In genomic region chr4:143407475-143407874, GRCh38 we compare ENCODE assay signal across 15 cellular contexts.
DNase-seq lines count a peak whose midpoint lies in the region; ATAC-seq, FAIRE-seq and TF ChIP-seq lines count a peak whose summit lies in the region.
"Had no signal": no experiment of that assay in that cellular context is flagged by ENCODE, and none has a peak within 500 bp of the region (broad histone marks: within the 10 kb centered on the region; RNA-seq: fewer than 3 reads in every experiment).

No MANE protein-coding gene starts in this region.

- H3K9me3 Mint-ChIP-seq in type B pancreatic cell, result no peaks in the 10 kb centered on the region
- H3K9me3 Mint-ChIP-seq: activated naive CD4-positive, alpha-beta T cell treated with anti-CD3 and anti-CD28 coated beads, Interleukin-2, amount 10 ng/mL, durations not matched to agents 7 days and 5 days; CD8-positive, alpha-beta memory T cell had no signal

- no peaks in the 10 kb centered on the region for H3K27me3 Mint-ChIP-seq in type B pancreatic cell

- WGBS in heart left ventricle, 4 donors, result 15 to 31% (median 20%) methylated on average over 3 of the region's 3 CpGs

- H3K27ac Mint-ChIP-seq in type B pancreatic cell, result no peak overlapping the region
- H3K27ac Mint-ChIP-seq: activated naive CD4-positive, alpha-beta T cell treated with anti-CD3 and anti-CD28 coated beads, Interleukin-2, amount 10 ng/mL, durations not matched to agents 7 days and 5 days; CD8-positive, alpha-beta memory T cell had no signal

- no peak overlapping the region for H3K4me3 ChIP-seq in heart left ventricle
- no peak overlapping the region for H3K4me3 ChIP-seq in muscle layer of duodenum (ENCODE audit: low read depth in 1 of 2, low read length in 2 of 2)
- H3K4me3 ChIP-seq in upper lobe of right lung, result no peak overlapping the region
- H3K4me3 ChIP-seq: cardiac muscle cell, pancreas had no signal

- ATAC-seq in heart left ventricle (no peak), left cardiac atrium (no peak), upper lobe of right lung (no peak), HG03342 (IDR thresholded peaks at IDR 0.05; ENCODE audit: unreplicated experiment) (no peak)
- ATAC-seq: SK-N-SH treated with all-trans-retinoic acid at 6 μM for 48 hours had no signal

- peaks cover 3% of the 10 kb centered on the region for H3K36me3 Mint-ChIP-seq in type B pancreatic cell
- H3K36me3 Mint-ChIP-seq: activated naive CD4-positive, alpha-beta T cell treated with anti-CD3 and anti-CD28 coated beads, Interleukin-2, amount 10 ng/mL, durations not matched to agents 7 days and 5 days; CD8-positive, alpha-beta memory T cell had no signal

- H3K4me3 Mint-ChIP-seq in type B pancreatic cell, result no peak overlapping the region
- H3K4me3 Mint-ChIP-seq: activated naive CD4-positive, alpha-beta T cell treated with anti-CD3 and anti-CD28 coated beads, Interleukin-2, amount 10 ng/mL, durations not matched to agents 7 days and 5 days; CD8-positive, alpha-beta memory T cell had no signal

- H3K4me1 Mint-ChIP-seq in type B pancreatic cell (ENCODE audit: unreplicated experiment), result peaks cover 23% of the 10 kb centered on the region

- no peak for TF ChIP-seq POLR2A in heart left ventricle (IDR thresholded peaks at IDR 0.05)

- H3K27ac ChIP-seq in heart left ventricle (peak overlapping the region; percentile 1 to 70 (median 53)), muscle layer of duodenum (ENCODE audit: low read length) (peak overlapping the region; percentile 7), upper lobe of right lung (peak overlapping the region; percentile 2)
- H3K27ac ChIP-seq: 22Rv1, cardiac muscle cell, pancreas had no signal

- H3K27me3 ChIP-seq in heart left ventricle (no peaks in the 10 kb centered on the region), muscle layer of duodenum (ENCODE audit: low read depth, low read length) (no peaks in the 10 kb centered on the region), upper lobe of right lung (no peaks in the 10 kb centered on the region)
- H3K27me3 ChIP-seq: cardiac muscle cell, pancreas had no signal

- intact Hi-C loops in heart left ventricle (cut with DNase I) (loop anchor here in 1 of 10 donors (5.0 kb wide), 1 partner anchor 70 kb away; the partner anchor contains the start of gene GAB1), left cardiac atrium (cut with DNase I) (no loop called here), upper lobe of right lung (cut with DNase I) (no loop called here)

- H3K4me1 ChIP-seq in heart left ventricle, result peaks cover 12 to 100% (median 86%) of the 10 kb centered on the region in 12 donors
- peaks cover 30 to 79% of the 10 kb centered on the region in 2 donors for H3K4me1 ChIP-seq in muscle layer of duodenum (ENCODE audit: control insufficient read depth in 1 of 2, insufficient read depth in 2 of 2, low read length in 2 of 2)
- peaks cover 87% of the 10 kb centered on the region for H3K4me1 ChIP-seq in upper lobe of right lung

- no peak for DNase-seq in heart left ventricle
- DNase-seq in left cardiac atrium, result no peak
- peak; percentile 80 for DNase-seq in dermis blood vessel endothelial cell
- DNase-seq in upper lobe of right lung, result no peak
- DNase-seq in D721Med (ENCODE audit: insufficient read length, low spot score), result no peak
- no peak for DNase-seq in type B pancreatic cell (ENCODE audit: extremely low spot score, unreplicated experiment)
- DNase-seq: activated naive CD4-positive, alpha-beta T cell treated with anti-CD3 and anti-CD28 coated beads, Interleukin-2, amount 10 ng/mL, durations not matched to agents 7 days and 5 days; CD8-positive, alpha-beta memory T cell; NCI-H1092; pancreas had no signal

- H3K9me3 ChIP-seq in heart left ventricle (no peaks in the 10 kb centered on the region), muscle layer of duodenum (ENCODE audit: control insufficient read depth in 1 of 2, low read length in 2 of 2) (no peaks in the 10 kb centered on the region), upper lobe of right lung (no peaks in the 10 kb centered on the region)
- H3K9me3 ChIP-seq: pancreas had no signal

- H3K36me3 ChIP-seq in heart left ventricle (no peaks in the 10 kb centered on the region), muscle layer of duodenum (ENCODE audit: control insufficient read depth in 1 of 2, insufficient read depth in 2 of 2, low read length in 2 of 2) (no peaks in the 10 kb centered on the region), upper lobe of right lung (no peaks in the 10 kb centered on the region)
- H3K36me3 ChIP-seq: cardiac muscle cell, pancreas had no signal

- no peak for FAIRE-seq in D721Med (lab: Jason Lieb, UNC)

- TF ChIP-seq CTCF in heart left ventricle (IDR thresholded peaks at IDR 0.05) (no peak), upper lobe of right lung (IDR thresholded peaks at IDR 0.05) (no peak), D721Med (IDR thresholded peaks at IDR 0.05; ENCODE audit: insufficient read depth, missing control alignments) (no peak), type B pancreatic cell (conservative IDR thresholded peaks at IDR 0.05) (no peak)

Comparison
In these comparisons a context has a peak if more than half of its experiments do, and no peak if none do; other contexts are left out.
1. H3K27ac ChIP-seq: peak in every context shown above with its lines; median percentile 53 in heart left ventricle; 7 in muscle layer of duodenum; 2 in upper lobe of right lung.